27 cellular contexts compared by ENCODE assay signal in genomic region chr4:133143775-133144430, GRCh38. TPM values are rescaled to one million over a fixed set of nuclear protein-coding genes. Genes with fewer than 3 reads are reported as not detected.
"Had no signal": no experiment of that assay in that cellular context is flagged by ENCODE, and none has a peak within 500 bp of the region (broad histone marks: within the 10 kb centered on the region; RNA-seq: fewer than 3 reads in every experiment).

No MANE protein-coding gene starts in this region.

- H3K79me2 ChIP-seq: hepatocyte had no signal

- DNase-seq: activated CD4-positive, alpha-beta memory T cell treated with anti-CD3 and anti-CD28 coated beads for 36 hours; activated CD4-positive, alpha-beta T cell treated with anti-CD3 and anti-CD28 coated beads, Interleukin-2, amount 10 ng/mL, durations not matched to agents 24 days and 14 days; activated CD4-positive, CD25-positive, alpha-beta regulatory T cell treated with anti-CD3 and anti-CD28 coated beads, Interleukin-2, amount 50 U/mL, for 72 hours; activated CD8-positive, alpha-beta memory T cell treated with anti-CD3 and anti-CD28 coated beads, Interleukin-2, amount 50 U/mL, for 4 hours; activated effector memory CD4-positive, alpha-beta T cell treated with anti-CD3 and anti-CD28 coated beads, Interleukin-2, amount 50 U/mL, for 16 hours; activated naive CD4-positive, alpha-beta T cell treated with anti-CD3 and anti-CD28 coated beads for 36 hours; activated naive CD8-positive, alpha-beta T cell treated with anti-CD3 and anti-CD28 coated beads, Interleukin-2, amount 10 ng/mL, durations not matched to agents 7 days and 5 days; activated T-cell treated with anti-CD3 and anti-CD28 coated beads, Interleukin-2, amount 50 U/mL, for 1 hour; islet precursor cell; left cardiac atrium; mammary epithelial cell; right lobe of liver; stimulated activated CD4-positive, alpha-beta T cell treated with anti-CD3 and anti-CD28 coated beads, Interleukin-4, amount 100 ng/mL, for 24 hours; stimulated activated naive CD8-positive, alpha-beta T cell treated with anti-CD3 and anti-CD28 coated beads, Interleukin-15, amount 100 ng/mL, for 72 hours; substantia nigra; thyroid gland; upper lobe of left lung had no signal

- ATAC-seq: gastroesophageal sphincter; left cardiac atrium; right lobe of liver; stimulated activated effector memory CD8-positive, alpha-beta T cell treated with anti-CD3 and anti-CD28 coated beads, Interleukin-12 subunit alpha, Interleukin-12 subunit beta, amount 100 ng/mL, for 72 hours; stimulated activated naive CD8-positive, alpha-beta T cell treated with anti-CD3 and anti-CD28 coated beads, Interleukin-15, amount 100 ng/mL, for 72 hours had no signal

- H3K9me3 ChIP-seq: ascending aorta, gastroesophageal sphincter, right lobe of liver, thyroid gland, upper lobe of left lung had no signal

- H3K4me2 ChIP-seq: hepatocyte had no signal

- H3K36me3 ChIP-seq: ascending aorta, cardiac muscle cell, gastroesophageal sphincter, right lobe of liver, thyroid gland, upper lobe of left lung had no signal

- H3K27me3 ChIP-seq: ascending aorta, gastroesophageal sphincter, thyroid gland had no signal

- H3K4me1 ChIP-seq: ascending aorta had no signal

- FAIRE-seq: endothelial cell of umbilical vein had no signal

- H3K4me3 ChIP-seq: ascending aorta, cardiac muscle cell, coronary artery, gastroesophageal sphincter, hepatocyte, right lobe of liver, skin epidermis, thyroid gland, upper lobe of left lung had no signal

- H3K27ac ChIP-seq: ascending aorta, cardiac muscle cell, coronary artery, gastroesophageal sphincter, hepatocyte, right lobe of liver, skin epidermis, thyroid gland, upper lobe of left lung had no signal

- H2AFZ ChIP-seq: hepatocyte had no signal

RNA-seq across cellular contexts. Expression of gene PCDH10, which starts 5.2 kb away (rescaled TPM):
- total RNA-seq: activated CD4-positive, alpha-beta memory T cell treated with anti-CD3 and anti-CD28 coated beads for 36 hours; activated CD4-positive, alpha-beta T cell treated with anti-CD3 and anti-CD28 coated beads, Interleukin-2, amount 10 ng/mL, durations not matched to agents 24 days and 14 days; activated CD8-positive, alpha-beta memory T cell treated with anti-CD3 and anti-CD28 coated beads for 36 hours; activated naive CD4-positive, alpha-beta T cell treated with anti-CD3 and anti-CD28 coated beads for 36 hours; activated naive CD8-positive, alpha-beta T cell treated with anti-CD3 and anti-CD28 coated beads, Interleukin-2, amount 10 ng/mL, durations not matched to agents 7 days and 5 days; activated T-helper 1 cell treated with anti-CD3 and anti-CD28 coated beads, Interleukin-12 subunit alpha, Interleukin-12 subunit beta, Interleukin-2, Interleukin-4 antibody, amounts not matched to agents 30 ng/mL and 10 ng/mL and 1 ng/mL, durations not matched to agents 14 hours and 24 hours and 36 hours; mammary epithelial cell had no signal
- polyA plus RNA-seq: mammary epithelial cell had no signal
